In genomic region chr6:169789146-169789943, GRCh38 we compare ENCODE assay signal across 8 cellular contexts. TPM values are rescaled to one million over a fixed set of nuclear protein-coding genes. Genes with fewer than 3 reads are reported as not detected.
DNase-seq lines count a peak whose midpoint lies in the region; ATAC-seq and TF ChIP-seq lines count a peak whose summit lies in the region.

No MANE protein-coding gene starts in this region.

- in situ Hi-C loops in GM13976 (cut with MboI; ENCODE audit: low sequenced_read_pairs, unreplicated experiment): no loop called here

- peaks cover 20 to 35% (median 29%) of the 10 kb centered on the region in 3 donors for H3K27me3 Mint-ChIP-seq in CD14-positive monocyte (ENCODE audit: low read depth in 3 of 3)
- peaks cover 33% of the 10 kb centered on the region in 2 donors for H3K27me3 Mint-ChIP-seq in natural killer cell treated with Interleukin-12 subunit alpha and Interleukin-12 subunit beta and Interleukin-15 and Interleukin-18, amount 100 ng/mL, for 72 hours

- no peak for DNase-seq in CD14-positive monocyte (ENCODE audit: low spot score)
- peak; percentile 98 for DNase-seq in NCI-H146 (lab: John Stamatoyannopoulos, UW)
- peak; percentile 34 for DNase-seq in choroid plexus epithelial cell (ENCODE audit: low read depth)
- no peak for DNase-seq in natural killer cell treated with Interleukin-12 subunit alpha and Interleukin-12 subunit beta and Interleukin-15 and Interleukin-18, amount 100 ng/mL, for 72 hours (ENCODE audit: low spot score)
- no peak for DNase-seq in DMS 273 treated with DMSO at 0.1 percent for 48 hours (lab: John Stamatoyannopoulos, UW)
- DNase-seq in GM13976 (ENCODE audit: low spot score): no peak
- no peak for DNase-seq in hippocampal formation (lab: John Stamatoyannopoulos, UW)

- no peak for ATAC-seq in natural killer cell treated with Interleukin-12 subunit alpha and Interleukin-12 subunit beta and Interleukin-15 and Interleukin-18, amount 100 ng/mL, for 72 hours
- no peak for ATAC-seq in HG02759 (IDR thresholded peaks at IDR 0.05; ENCODE audit: unreplicated experiment)

- peaks cover 15% of the 10 kb centered on the region for H3K4me1 Mint-ChIP-seq in CD14-positive monocyte
- H3K4me1 Mint-ChIP-seq in natural killer cell treated with Interleukin-12 subunit alpha and Interleukin-12 subunit beta and Interleukin-15 and Interleukin-18, amount 100 ng/mL, for 72 hours (ENCODE audit: low read depth in 2 of 2): peaks cover 17 to 18% of the 10 kb centered on the region in 2 donors

- no peak overlapping the region for H3K27ac Mint-ChIP-seq in CD14-positive monocyte
- no peak overlapping the region for H3K27ac Mint-ChIP-seq in natural killer cell treated with Interleukin-12 subunit alpha and Interleukin-12 subunit beta and Interleukin-15 and Interleukin-18, amount 100 ng/mL, for 72 hours

- TF ChIP-seq CTCF in CD14-positive monocyte (IDR thresholded peaks at IDR 0.05): no peak
- TF ChIP-seq CTCF in choroid plexus epithelial cell (conservative IDR thresholded peaks at IDR 0.05; ENCODE audit: low read depth, low read length): no peak
- no peak for TF ChIP-seq CTCF in GM13976 (IDR thresholded peaks at IDR 0.05; ENCODE audit: borderline replicate concordance, control extremely low read depth, extremely low read depth, insufficient read depth, missing control alignments)

- peak overlapping the region; percentile 60 for H3K4me3 ChIP-seq in choroid plexus epithelial cell (ENCODE audit: low read depth, low read length)

- peaks cover 0 to 2% (median 0%) of the 10 kb centered on the region in 7 donors for H3K9me3 Mint-ChIP-seq in CD14-positive monocyte
- H3K9me3 Mint-ChIP-seq in natural killer cell treated with Interleukin-12 subunit alpha and Interleukin-12 subunit beta and Interleukin-15 and Interleukin-18, amount 100 ng/mL, for 72 hours: no peaks in the 10 kb centered on the region

- peak overlapping the region; percentile 79 to 93 for H3K4me3 Mint-ChIP-seq in CD14-positive monocyte
- H3K4me3 Mint-ChIP-seq in natural killer cell treated with Interleukin-12 subunit alpha and Interleukin-12 subunit beta and Interleukin-15 and Interleukin-18, amount 100 ng/mL, for 72 hours: peak overlapping the region; percentile 67

- H3K36me3 Mint-ChIP-seq in CD14-positive monocyte: no peaks in the 10 kb centered on the region
- no peaks in the 10 kb centered on the region for H3K36me3 Mint-ChIP-seq in natural killer cell treated with Interleukin-12 subunit alpha and Interleukin-12 subunit beta and Interleukin-15 and Interleukin-18, amount 100 ng/mL, for 72 hours

- intact Hi-C loops in CD14-positive monocyte (cut with micrococcal nuclease): no loop called here

RNA-seq across cellular contexts. Expression of gene ERMARD, which starts 37.9 kb away (rescaled TPM):
- polyA plus RNA-seq in CD14-positive monocyte: 10 to 100 TPM; 10.6 to 11.2 TPM
- total RNA-seq in natural killer cell treated with Interleukin-12 subunit alpha and Interleukin-12 subunit beta and Interleukin-15 and Interleukin-18, amount 100 ng/mL, for 72 hours: 10 to 100 TPM; 22.4 to 39.8 TPM

RNA-seq across cellular contexts. Expression of gene DYNLT2, which starts 38.0 kb away (rescaled TPM):
- under 1 TPM; 0.19 to 0.86 TPM for polyA plus RNA-seq in CD14-positive monocyte
- 1 to 10 TPM; 1.5 to 2.6 TPM for total RNA-seq in natural killer cell treated with Interleukin-12 subunit alpha and Interleukin-12 subunit beta and Interleukin-15 and Interleukin-18, amount 100 ng/mL, for 72 hours

Comparison
In these comparisons a context has a peak if more than half of its experiments do, and no peak if none do; other contexts are left out.
1. DNase-seq: peak in NCI-H146 (single experiment) and choroid plexus epithelial cell (single experiment); none in CD14-positive monocyte (single experiment), natural killer cell treated with Interleukin-12 subunit alpha and Interleukin-12 subunit beta and Interleukin-15 and Interleukin-18, amount 100 ng/mL, for 72 hours (single experiment), DMS 273 treated with DMSO at 0.1 percent for 48 hours (single experiment), GM13976 (single experiment) and hippocampal formation (0 of 2).